ENCODE assay signal across 8 cellular contexts in genomic region chr17:31094600-31095238, GRCh38. TPM values are rescaled to one million over a fixed set of nuclear protein-coding genes. Genes with fewer than 3 reads are reported as not detected.
DNase-seq lines count a peak whose midpoint lies in the region; ATAC-seq and TF ChIP-seq lines count a peak whose summit lies in the region.

Gene NF1 (plus strand): TSS chr17:31094977. CDS start chr17:31095310, 333 bp downstream.

- no peak for TF ChIP-seq CTCF in hepatocyte (IDR thresholded peaks at IDR 0.05; ENCODE audit: poor library complexity)

- H4K20me1 ChIP-seq in hepatocyte (ENCODE audit: insufficient read depth, poor library complexity, severe bottlenecking) = peaks cover 20% of the 10 kb centered on the region

- H3K9me3 ChIP-seq in hepatocyte (ENCODE audit: low read depth) = no peaks in the 10 kb centered on the region

- H3K27ac ChIP-seq in hepatocyte = peak within 1 kb of the TSS; percentile 100

- no peaks in the 10 kb centered on the region for H3K36me3 ChIP-seq in hepatocyte (replicated peaks; ENCODE audit: insufficient read depth, low read depth)

- no peaks in the 10 kb centered on the region for H3K9me2 ChIP-seq in hepatocyte (replicated peaks; ENCODE audit: insufficient read depth)

- H3K4me2 ChIP-seq in hepatocyte = peak within 1 kb of the TSS; percentile 91

- 2% methylated on average over 22 of the region's 46 CpGs for WGBS in hepatocyte (ENCODE audit: low lambda C conversion rate, missing lambda C conversion rate)

- no peaks in the 10 kb centered on the region for H3K27me3 ChIP-seq in hepatocyte

- H3K4me1 ChIP-seq in hepatocyte (ENCODE audit: insufficient read depth) = peaks cover 10% of the 10 kb centered on the region

- ATAC-seq in GM18505 (IDR thresholded peaks at IDR 0.05; ENCODE audit: unreplicated experiment) (peak; percentile 77), HG02973 (IDR thresholded peaks at IDR 0.05; ENCODE audit: unreplicated experiment) (peak; percentile 61), HG03571 (IDR thresholded peaks at IDR 0.05; ENCODE audit: unreplicated experiment) (no peak)

- TF ChIP-seq POLR2A in GM18505 (IDR thresholded peaks at IDR 0.05; ENCODE audit: borderline replicate concordance, extremely low read depth, insufficient read depth, insufficient read length) = peak; percentile 64

- DNase-seq in NCI-H2081 treated with DMSO at 0.1 percent for 48 hours (lab: John Stamatoyannopoulos, UW) (peak; percentile 34), T1000 (lab: John Stamatoyannopoulos, UW) (peak; percentile 96), astrocyte of the hippocampus (ENCODE audit: low read depth, low spot score) (peak; percentile 99), hepatocyte (ENCODE audit: low spot score) (peak; percentile 99), retina (peak; percentile 96)

- H3K79me2 ChIP-seq in hepatocyte = peaks cover 46% of the 10 kb centered on the region

- peak within 1 kb of the TSS; percentile 92 for H2AFZ ChIP-seq in hepatocyte

- H3K4me3 ChIP-seq in hepatocyte = peak within 1 kb of the TSS; percentile 97

RNA-seq across cellular contexts. Expression of gene NF1, which starts in this region (rescaled TPM):
- 37.4 and 45.9 TPM in 2 replicates for total RNA-seq in hepatocyte
- polyA plus RNA-seq in hepatocyte = 8.4 and 11.4 TPM in 2 replicates

Comparison
In these comparisons a context has a peak if more than half of its experiments do, and no peak if none do; other contexts are left out.
1. DNase-seq: peak in every context shown above with its lines; median percentile 99 in astrocyte of the hippocampus; 99 in hepatocyte; 96 in T1000; 96 in retina; 34 in NCI-H2081 treated with DMSO at 0.1 percent for 48 hours.